In genomic region chr2:174246944-174247381, GRCh38 we compare ENCODE assay signal across 11 cellular contexts. TPM values are rescaled to one million over a fixed set of nuclear protein-coding genes. Genes with fewer than 3 reads are reported as not detected.
DNase-seq lines count a peak whose midpoint lies in the region; ATAC-seq, FAIRE-seq and TF ChIP-seq lines count a peak whose summit lies in the region.
"Had no signal": no experiment of that assay in that cellular context is flagged by ENCODE, and none has a peak within 500 bp of the region (broad histone marks: within the 10 kb centered on the region; RNA-seq: fewer than 3 reads in every experiment).

No MANE protein-coding gene starts in this region.

- peaks cover 59% of the 10 kb centered on the region for H3K79me2 ChIP-seq in HepG2 (ENCODE audit: insufficient read depth, low read length)

- in situ Hi-C loops in HepG2 (cut with HindIII; ENCODE audit: extremely low pct_ligation_motif_present, low pct_unique_long_range_greater_than_20kb): loop anchor here (5.0 kb wide), 1 partner anchor 85 kb away; the partner anchor contains the start of gene SP9

- H3K27ac Mint-ChIP-seq in stimulated activated naive CD8-positive, alpha-beta T cell treated with anti-CD3 and anti-CD28 coated beads, Interleukin-15, amount 100 ng/mL, for 72 hours: no peak overlapping the region

- H3K36me3 ChIP-seq in HepG2 (replicated peaks in 1 of 2; ENCODE audit: control insufficient read depth in 1 of 2, insufficient read depth in 2 of 2, low read length in 2 of 2) (peaks cover 8 to 21% of the 10 kb centered on the region in 2 experiments), right lobe of liver (no peaks in the 10 kb centered on the region)

- POLR2A ChIA-PET in HepG2 (lab: Yijun Ruan, JAX): interaction anchor here (1.1 to 2.7 kb wide), 2 partner anchors 10 to 12 kb away, joined by 4 to 11 read pairs; no protein-coding TSS in a partner anchor

- peak overlapping the region; percentile 92 for H3K27ac ChIP-seq in HepG2 (ENCODE audit: extremely low read length, insufficient read depth, low read length)
- H3K27ac ChIP-seq in right lobe of liver: no peak overlapping the region

- WGBS in HepG2 (ENCODE audit: low lambda C conversion rate): 1% methylated on average over 18 of the region's 18 CpGs
- 74% methylated on average over 18 of the region's 18 CpGs for WGBS in right lobe of liver (ENCODE audit: insufficient coverage, low coverage, low lambda C conversion rate, missing lambda C conversion rate)

- H3K4me3 ChIP-seq in HepG2 (replicated peaks in 1 of 3; ENCODE audit: insufficient read depth in 1 of 3, low read depth in 2 of 3, low read length in 3 of 3) (peak overlapping the region; percentile 84 to 98 (median 90)), right lobe of liver (peak overlapping the region in 1 of 3 donors; percentile 87), fibroblast of the aortic adventitia (ENCODE audit: low read depth, low read length) (peak overlapping the region; percentile 16)

- peaks cover 27% of the 10 kb centered on the region for H3K4me1 Mint-ChIP-seq in stimulated activated naive CD8-positive, alpha-beta T cell treated with anti-CD3 and anti-CD28 coated beads, Interleukin-15, amount 100 ng/mL, for 72 hours

- H3K9ac ChIP-seq in HepG2 (ENCODE audit: insufficient read depth, low read depth, low read length): peak overlapping the region; percentile 93

- peaks cover 39% of the 10 kb centered on the region for H3K4me1 ChIP-seq in HepG2 (ENCODE audit: insufficient read depth, low read length)
- peaks cover 0 to 16% (median 3%) of the 10 kb centered on the region in 4 donors for H3K4me1 ChIP-seq in right lobe of liver

- no peak for TF ChIP-seq POLR2A in HepG2 (IDR thresholded peaks at IDR 0.05; ENCODE audit: insufficient read depth in 1 of 2, low read depth in 2 of 2, low read length in 2 of 2)
- TF ChIP-seq POLR2A in right lobe of liver (IDR thresholded peaks at IDR 0.05): no peak

- no TSS peak for BruUV-seq in HepG2 (replicated peaks; lab: Mats Ljungman, UMichigan)

- FAIRE-seq in HepG2 (lab: Jason Lieb, UNC): no peak

- DNase-seq in HepG2 (ENCODE audit: low spot score) (peak; percentile 28), right lobe of liver (no peak), RPMI8226 (peak; percentile 11), fibroblast of the aortic adventitia (ENCODE audit: low read depth) (no peak)
- DNase-seq in stimulated activated naive CD8-positive, alpha-beta T cell treated with anti-CD3 and anti-CD28 coated beads, Interleukin-15, amount 100 ng/mL, for 72 hours: no peak
- no peak for DNase-seq in stimulated activated naive CD4-positive, alpha-beta T cell treated with Interleukin-2 at 50 U/mL for 16 hours (lab: John Stamatoyannopoulos, UW)
- DNase-seq: activated naive CD4-positive, alpha-beta T cell treated with anti-CD3 and anti-CD28 coated beads for 36 hours; stimulated activated CD4-positive, alpha-beta T cell treated with anti-CD3 and anti-CD28 coated beads, Interleukin-12 subunit alpha, Interleukin-12 subunit beta, amount 100 ng/mL, for 4 hours had no signal

- TF ChIP-seq RAD21 in HepG2 (CRISPR knock-in tag; IDR thresholded peaks at IDR 0.05): no peak

- no peaks in the 10 kb centered on the region for H3K9me3 Mint-ChIP-seq in stimulated activated naive CD8-positive, alpha-beta T cell treated with anti-CD3 and anti-CD28 coated beads, Interleukin-15, amount 100 ng/mL, for 72 hours
- H3K9me3 Mint-ChIP-seq: activated naive CD4-positive, alpha-beta T cell treated with anti-CD3 and anti-CD28 coated beads for 36 hours had no signal

- no peaks in the 10 kb centered on the region for H3K27me3 Mint-ChIP-seq in stimulated activated naive CD8-positive, alpha-beta T cell treated with anti-CD3 and anti-CD28 coated beads, Interleukin-15, amount 100 ng/mL, for 72 hours

- no peak overlapping the region for H2AFZ ChIP-seq in HepG2 (ENCODE audit: low read length)

- H3K9me3 ChIP-seq in HepG2 (ENCODE audit: low read length): no peaks in the 10 kb centered on the region
- no peaks in the 10 kb centered on the region for H3K9me3 ChIP-seq in right lobe of liver
- H3K9me3 ChIP-seq: tibial nerve had no signal

- TF ChIP-seq CTCF in HepG2 (CRISPR knock-in tag; IDR thresholded peaks at IDR 0.05) (no peak), right lobe of liver (IDR thresholded peaks at IDR 0.05) (no peak), fibroblast of the aortic adventitia (IDR thresholded peaks at IDR 0.05; ENCODE audit: insufficient read depth, low read length) (no peak)

- intact Hi-C loops in HepG2 (cut with micrococcal nuclease; ENCODE audit: unreplicated experiment): loop anchor here (5.0 kb wide), 1 partner anchor 85 kb away; the partner anchor contains the start of gene SP9
- intact Hi-C loops in right lobe of liver (cut with DNase I): no loop called here

- CTCF ChIA-PET in HepG2 (lab: Yijun Ruan, JAX; ENCODE audit: low intra/inter-chr PET ratio, low total read pairs): no interaction called here

- peak overlapping the region; percentile 15 to 42 for H3K4me3 Mint-ChIP-seq in stimulated activated naive CD8-positive, alpha-beta T cell treated with anti-CD3 and anti-CD28 coated beads, Interleukin-15, amount 100 ng/mL, for 72 hours

- peaks cover 18% of the 10 kb centered on the region; the same call in 1 of the 2 replicates for H4K20me1 ChIP-seq in HepG2 (ENCODE audit: insufficient read depth, low read length)

- ATAC-seq in HepG2 (no peak), right lobe of liver (no peak), GM21576 (IDR thresholded peaks at IDR 0.05; ENCODE audit: unreplicated experiment) (no peak), GM21367 (IDR thresholded peaks at IDR 0.05; ENCODE audit: unreplicated experiment) (no peak)
- no peak for ATAC-seq in stimulated activated naive CD8-positive, alpha-beta T cell treated with anti-CD3 and anti-CD28 coated beads, Interleukin-15, amount 100 ng/mL, for 72 hours

- TF ChIP-seq EP300 in HepG2 (IDR thresholded peaks at IDR 0.05; ENCODE audit: low read depth in 2 of 2, low read length in 2 of 2) (no peak), HepG2 (CRISPR knock-in tag; IDR thresholded peaks at IDR 0.05; ENCODE audit: borderline replicate concordance) (no peak)

- peak overlapping the region; percentile 97 for H3K4me2 ChIP-seq in HepG2 (ENCODE audit: low read depth, low read length)

- peaks cover 0 to 4% of the 10 kb centered on the region in 2 experiments; a peak in 1 of 5 replicates for H3K27me3 ChIP-seq in HepG2 (ENCODE audit: control insufficient read depth in 1 of 2, insufficient read depth in 2 of 2, low read length in 2 of 2)
- H3K27me3 ChIP-seq in right lobe of liver: no peaks in the 10 kb centered on the region
- H3K27me3 ChIP-seq: tibial nerve had no signal

TF ChIP-seq in HepG2, 621 proteins besides CTCF, POLR2A, EP300 and RAD21 (continues in another document):
- TF ChIP-seq PCBP2 (optimal IDR thresholded peaks at IDR 0.05; ENCODE audit: low read depth, low read length, poor library complexity, severe bottlenecking) (no peak), SOX5 (CRISPR knock-in tag; IDR thresholded peaks at IDR 0.05; ENCODE audit: borderline replicate concordance) (peak; percentile 44; the same call in 1 of the 2 replicates), NFKBIZ (CRISPR knock-in tag; IDR thresholded peaks at IDR 0.05) (no peak), MTA1 (CRISPR knock-in tag; IDR thresholded peaks at IDR 0.05; ENCODE audit: borderline replicate concordance) (0 out of 2 replicates have a peak, but pooled peaks have one; percentile 41), ZGPAT (CRISPR knock-in tag; IDR thresholded peaks at IDR 0.05) (peak; percentile 58; the same call in 1 of the 2 replicates), SMARCC2 (IDR thresholded peaks at IDR 0.05) (no peak), RBAK (CRISPR knock-in tag; IDR thresholded peaks at IDR 0.05) (no peak), SYNCRIP (IDR thresholded peaks at IDR 0.05; ENCODE audit: insufficient read depth, low read depth, low read length) (no peak), GATAD1 (CRISPR knock-in tag; IDR thresholded peaks at IDR 0.05) (0 out of 2 replicates have a peak, but pooled peaks have one; percentile 14), HOXA5 (CRISPR knock-in tag; IDR thresholded peaks at IDR 0.05) (0 out of 2 replicates have a peak, but pooled peaks have one; percentile 20)

RNA-seq across cellular contexts. Expression of gene OLA1, which starts 1.4 kb away (rescaled TPM):
- total RNA-seq in HepG2 (2016; rRNA removed; fragmentation: Illumina TruSeq; extraction: Trizol): 241 and 333 TPM in 2 replicates
- total RNA-seq in HepG2 (2016; cell fraction: cytosol; rRNA removed; fragmentation: Illumina TruSeq; extraction: Trizol; ENCODE audit: low read depth): 129 and 154 TPM in 2 replicates
- 236 and 332 TPM in 2 replicates for total RNA-seq in HepG2 (2016; cell fraction: insoluble cytoplasmic fraction; rRNA removed; fragmentation: Illumina TruSeq; extraction: Trizol)
- total RNA-seq in HepG2 (2016; cell fraction: membrane; rRNA removed; fragmentation: Illumina TruSeq; extraction: Trizol): 251 and 284 TPM in 2 replicates
- total RNA-seq in HepG2 (2016; cell fraction: nucleus; rRNA removed; fragmentation: Illumina TruSeq; extraction: Trizol): 155 and 160 TPM in 2 replicates
- 97.6 and 153 TPM in 2 replicates for polyA plus RNA-seq in HepG2 (2011; rRNA removed)
- 54.9 and 92.9 TPM in 2 replicates for polyA plus RNA-seq in HepG2 (2011; cell fraction: cytosol; rRNA removed)
- polyA plus RNA-seq in HepG2 (2011; cell fraction: nucleus; rRNA removed): 22.4 and 30.1 TPM in 2 replicates
- 253 and 333 TPM in 2 replicates for polyA plus RNA-seq in HepG2 (2012)
- polyA plus RNA-seq in HepG2 (2016; cell fraction: cytosol; fragmentation: Illumina TruSeq; extraction: Trizol; ENCODE audit: low read depth): 221 and 228 TPM in 2 replicates
- polyA plus RNA-seq in HepG2 (2016; cell fraction: insoluble cytoplasmic fraction; fragmentation: Illumina TruSeq; extraction: Trizol; ENCODE audit: low read depth): 393 and 400 TPM in 2 replicates
- polyA plus RNA-seq in HepG2 (2016; cell fraction: membrane; fragmentation: Illumina TruSeq; extraction: Trizol; ENCODE audit: low read depth): 292 and 328 TPM in 2 replicates
- polyA plus RNA-seq in HepG2 (2016; cell fraction: nucleus; fragmentation: Illumina TruSeq; extraction: Trizol; ENCODE audit: insufficient read depth, low read depth): 155 and 159 TPM in 2 replicates
- 24.6 and 35.4 TPM in 2 replicates for polyA minus RNA-seq in HepG2 (2011; rRNA and poly(A)+ RNA removed; ENCODE audit: low replicate concordance)
- 67.6 and 77.8 TPM in 2 replicates for polyA minus RNA-seq in HepG2 (2011; cell fraction: cytosol; rRNA and poly(A)+ RNA removed)
- 116 and 148 TPM in 2 replicates for polyA minus RNA-seq in HepG2 (2011; cell fraction: nucleus; rRNA and poly(A)+ RNA removed)
- 10 to 100 TPM; 22.2 to 60.8 (median 38.6) TPM for total RNA-seq in right lobe of liver
- 31.9 and 89.7 TPM in 2 replicates for total RNA-seq in fibroblast of the aortic adventitia (ENCODE audit: low replicate concordance)

Comparison
In these comparisons a context has a peak if more than half of its experiments do, and no peak if none do; other contexts are left out.
1. DNase-seq: peak in HepG2 (single experiment) and RPMI8226 (single experiment); none in right lobe of liver (0 of 3), fibroblast of the aortic adventitia (single experiment), stimulated activated naive CD8-positive, alpha-beta T cell treated with anti-CD3 and anti-CD28 coated beads, Interleukin-15, amount 100 ng/mL, for 72 hours (0 of 2) and stimulated activated naive CD4-positive, alpha-beta T cell treated with Interleukin-2 at 50 U/mL for 16 hours (single experiment).